ENCODE assay signal across 1 cellular context in the genomic region with DNA sequence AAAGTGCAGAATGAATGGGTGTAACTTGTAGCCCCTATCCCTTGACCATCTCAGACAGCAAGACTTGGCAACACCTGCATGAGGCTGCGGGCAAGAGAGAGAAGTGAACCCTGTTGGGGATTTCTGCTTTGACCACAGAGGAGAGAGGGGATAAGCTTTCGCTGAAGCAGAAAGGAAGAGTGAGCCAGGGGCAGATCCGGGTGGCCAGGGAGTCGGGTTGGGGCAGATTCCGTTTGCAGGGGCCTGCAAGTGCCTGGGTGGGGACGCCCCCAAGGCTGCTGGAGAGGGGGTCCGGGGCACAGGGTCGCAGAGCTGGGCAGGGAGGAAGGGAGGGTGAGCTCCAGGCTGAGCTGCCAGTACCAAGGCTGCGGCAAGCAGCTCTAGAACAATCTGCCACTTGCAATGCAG.
TF ChIP-seq lines count a peak whose summit lies in the region.

No MANE protein-coding gene starts in this region.

TF ChIP-seq in IMR-90, 13 proteins besides CTCF, POLR2A, EP300 and RAD21 (continued from another document):
- no peak for TF ChIP-seq FOS (IDR thresholded peaks at IDR 0.05; ENCODE audit: low read depth, low read length)
- TF ChIP-seq NFE2L2 (IDR thresholded peaks at IDR 0.05; ENCODE audit: low read depth, low read length) = no peak
- TF ChIP-seq RCOR1 (IDR thresholded peaks at IDR 0.05; ENCODE audit: insufficient replicate concordance, low read length) = no peak
- no peak for TF ChIP-seq MAZ (IDR thresholded peaks at IDR 0.05; ENCODE audit: borderline replicate concordance, low read depth, low read length)
- TF ChIP-seq BHLHE40 (IDR thresholded peaks at IDR 0.05; ENCODE audit: low read depth, low read length) = no peak
- no peak for TF ChIP-seq SMC3 (IDR thresholded peaks at IDR 0.05; ENCODE audit: low read depth, low read length)
- TF ChIP-seq MAFK (IDR thresholded peaks at IDR 0.05; ENCODE audit: low read depth, low read length) = no peak
TF ChIP-seq in IMR-90: peak in this region for 0.
